21 cellular contexts compared by ENCODE assay signal in the genomic region with DNA sequence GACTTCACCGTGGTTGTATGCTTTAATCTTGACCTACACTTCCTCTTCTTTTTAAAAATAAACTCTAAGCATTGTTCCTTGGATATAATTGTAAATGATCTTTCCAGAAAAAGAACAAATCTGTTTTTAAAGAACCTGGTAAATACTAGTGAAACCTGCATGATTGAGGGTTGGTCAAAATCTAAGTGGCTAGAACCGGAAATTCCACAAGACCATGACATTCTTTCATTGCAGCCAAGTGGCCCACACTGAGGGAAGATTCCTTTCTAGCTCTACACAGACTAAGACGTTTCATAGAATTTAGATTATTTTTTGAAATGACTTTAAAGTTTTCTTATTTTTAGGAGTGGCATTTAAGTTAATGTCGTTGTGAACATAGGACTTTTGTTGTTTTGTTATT.
DNase-seq lines count a peak whose midpoint lies in the region; ATAC-seq and TF ChIP-seq lines count a peak whose summit lies in the region.
"Had no signal": no experiment of that assay in that cellular context is flagged by ENCODE, and none has a peak within 500 bp of the region (broad histone marks: within the 10 kb centered on the region; RNA-seq: fewer than 3 reads in every experiment).

No MANE protein-coding gene starts in this region.

- ATAC-seq in HG03175 (IDR thresholded peaks at IDR 0.05; ENCODE audit: unreplicated experiment) = no peak
- ATAC-seq: A549, HCT116, Panc1 had no signal

- peak; percentile 14 for DNase-seq in AG10803 (ENCODE audit: low read depth)
- peak; percentile 9 for DNase-seq in HS-27A (ENCODE audit: low read depth)
- peak; percentile 46 for DNase-seq in astrocyte of the hippocampus (ENCODE audit: low read depth, low spot score)
- DNase-seq in iris pigment epithelial cell (ENCODE audit: low read depth) = peak; percentile 16
- DNase-seq in GM10266 (ENCODE audit: extremely low spot score) = no peak
- no peak for DNase-seq in NCI-H1105 treated with DMSO at 0.1 percent for 48 hours (lab: John Stamatoyannopoulos, UW)
- DNase-seq in activated CD4-positive, alpha-beta T cell treated with anti-CD3 and anti-CD28 coated beads, Interleukin-2, amount 50 U/mL, for 4 hours = no peak
- DNase-seq: CD4-positive, alpha-beta memory T cell; DMS153; GM23248; NCI-H1048; NCI-H1436 treated with DMSO at 0.1 percent for 48 hours; NCI-H2029 treated with DMSO at 0.1 percent for 48 hours; NCI-H2171; NCI-H446; NCI-H526 treated with DMSO at 0.1 percent for 48 hours had no signal

- H3K4me3 ChIP-seq in AG10803 (ENCODE audit: low read length) = no peak overlapping the region
- H3K4me3 ChIP-seq: A549, BLaER1, GM23248 had no signal

- no peak for TF ChIP-seq CTCF in AG10803 (conservative IDR thresholded peaks at IDR 0.05; ENCODE audit: low read length)
- no peak for TF ChIP-seq CTCF in GM10266 (IDR thresholded peaks at IDR 0.05; ENCODE audit: control insufficient read depth, insufficient read depth, low read depth, missing control alignments)

Comparison
In these comparisons a context has a peak if more than half of its experiments do, and no peak if none do; other contexts are left out.
1. DNase-seq: peak in AG10803 (single experiment), HS-27A (single experiment), astrocyte of the hippocampus (single experiment) and iris pigment epithelial cell (single experiment); none in GM10266 (single experiment), NCI-H1105 treated with DMSO at 0.1 percent for 48 hours (single experiment) and activated CD4-positive, alpha-beta T cell treated with anti-CD3 and anti-CD28 coated beads, Interleukin-2, amount 50 U/mL, for 4 hours (0 of 2).